In the genomic region with DNA sequence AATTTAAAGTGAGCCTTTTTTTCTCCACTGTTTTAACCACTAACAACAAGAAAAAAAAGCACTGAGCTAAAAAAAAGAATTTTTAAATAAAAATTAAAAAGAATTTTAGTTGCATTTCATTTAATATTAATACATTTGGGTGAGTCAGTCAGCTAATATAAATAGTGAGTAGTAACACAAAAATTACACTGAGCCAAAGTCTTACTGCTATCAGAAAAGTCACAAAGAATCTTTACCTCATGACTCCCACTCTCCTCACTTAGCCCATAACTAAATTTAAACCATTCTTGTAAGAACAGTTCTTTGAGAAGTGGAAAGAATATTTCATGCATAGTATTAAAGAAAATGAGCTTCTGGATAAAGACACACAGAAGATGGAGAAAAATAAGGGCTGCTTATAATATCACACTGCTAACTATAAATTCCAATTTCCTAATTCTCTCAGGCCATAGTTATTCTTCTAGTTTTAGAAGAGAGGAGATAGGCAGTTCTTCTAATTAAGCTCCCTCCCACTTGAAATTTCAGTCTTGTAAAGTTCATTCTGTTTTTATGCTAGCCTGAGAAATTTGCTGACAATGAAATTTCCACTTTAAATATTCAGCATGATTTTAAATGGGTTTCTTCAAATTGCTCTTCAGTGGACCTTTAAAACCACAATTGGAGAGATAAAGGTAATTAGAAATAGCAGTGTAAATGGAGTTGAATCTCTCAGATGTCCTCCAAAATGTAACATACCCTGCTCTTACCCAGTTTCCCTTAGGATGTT, we compare ENCODE assay signal across 24 cellular contexts. TPM values are rescaled to one million over a fixed set of nuclear protein-coding genes. Genes with fewer than 3 reads are reported as not detected.
A peak's percentile ranks its signal among the peaks of the same experiment; 100 is the strongest.
DNase-seq lines count a peak whose midpoint lies in the region; ATAC-seq, FAIRE-seq and TF ChIP-seq lines count a peak whose summit lies in the region.
"Had no signal": no experiment of that assay in that cellular context is flagged by ENCODE, and none has a peak within 500 bp of the region (broad histone marks: within the 10 kb centered on the region; RNA-seq: fewer than 3 reads in every experiment).

No MANE protein-coding gene starts in this region.

- CTCF ChIA-PET in K562 (lab: Yijun Ruan, JAX; ENCODE audit: low intra/inter-chr PET ratio): no interaction called here

- H3K4me1 ChIP-seq in K562 (replicated peaks in 1 of 2; ENCODE audit: control insufficient read depth in 2 of 2, insufficient read depth in 2 of 2, low read length in 2 of 2): no peaks in the 10 kb centered on the region

- TF ChIP-seq RAD21 in K562 (CRISPR knock-in tag; conservative IDR thresholded peaks at IDR 0.05 in 1 of 2, IDR thresholded peaks at IDR 0.05 in 1 of 2): no peak

- no peak overlapping the region for H3K4me3 ChIP-seq in K562
- H3K4me3 ChIP-seq: SK-N-MC, tibial artery had no signal

- in situ Hi-C loops in K562 (cut with MboI): no loop called here

- no peak overlapping the region for H3K9ac ChIP-seq in K562 (ENCODE audit: insufficient read depth in 1 of 2, low read depth in 2 of 2, low read length in 2 of 2)
- H3K9ac ChIP-seq: KMS-11 had no signal

- BruUV-seq in K562 (replicated peaks; lab: Mats Ljungman, UMichigan): no TSS peak

- H4K20me1 ChIP-seq in K562 (replicated peaks; ENCODE audit: control insufficient read depth, insufficient read depth, low read length): no peaks in the 10 kb centered on the region

- no peak for ATAC-seq in K562
- ATAC-seq: activated CD8-positive, alpha-beta T cell treated with anti-CD3 and anti-CD28 coated beads, Interleukin-2, amount 10 ng/mL, durations not matched to agents 7 days and 5 days; CD8-positive, alpha-beta T cell; natural killer cell had no signal

- no peak for TF ChIP-seq EP300 in K562 (IDR thresholded peaks at IDR 0.05; ENCODE audit: low read length)

- H3K9me1 ChIP-seq in K562 (ENCODE audit: control insufficient read depth, insufficient read depth, low read length): peaks cover 3% of the 10 kb centered on the region

- DNase-seq in GM03348 (ENCODE audit: low spot score): peak; percentile 22
- no peak for DNase-seq in K562 (ENCODE audit: extremely low read depth in 1 of 4, low spot score in 3 of 4)
- DNase-seq in kidney tubule cell (ENCODE audit: low spot score): peak; percentile 11
- DNase-seq in NCI-H128 (lab: John Stamatoyannopoulos, UW; ENCODE audit: unreplicated experiment): no peak
- DNase-seq in ureter (ENCODE audit: low spot score): no peak
- DNase-seq in AML-193 (lab: John Stamatoyannopoulos, UW): no peak
- DNase-seq: activated CD8-positive, alpha-beta T cell treated with anti-CD3 and anti-CD28 coated beads, Interleukin-2, amount 10 ng/mL, durations not matched to agents 7 days and 5 days; activated naive CD4-positive, alpha-beta T cell treated with Interleukin-2 at 50 U/mL for 16 hours; activated T-cell treated with anti-CD3 and anti-CD28 coated beads, Interleukin-2, amount 50 U/mL, for 24 hours; anterior cingulate cortex; CD8-positive, alpha-beta T cell; DMS53; endodermal cell; natural killer cell; NCI-H2029; NCI-H345; posterior cingulate gyrus; stimulated activated CD4-positive, alpha-beta T cell treated with anti-CD3 and anti-CD28 coated beads, Interleukin-2, amount 100 ng/mL, for 24 hours; stimulated activated naive CD4-positive, alpha-beta T cell treated with Interleukin-2 at 50 U/mL for 16 hours; T-helper 9 cell; tibial artery had no signal

- H3K27me3 ChIP-seq in K562 (ENCODE audit: control insufficient read depth in 2 of 2, insufficient read depth in 2 of 2, low read length in 2 of 2): no peaks in the 10 kb centered on the region
- H3K27me3 ChIP-seq: tibial artery had no signal

- H3K27ac ChIP-seq in K562 (ENCODE audit: extremely low read depth, low read depth, low read length): no peak overlapping the region
- H3K27ac ChIP-seq: KMS-11, SK-N-MC, tibial artery had no signal

- FAIRE-seq in K562 (lab: Jason Lieb, UNC): no peak
- FAIRE-seq: keratinocyte had no signal

- intact Hi-C loops in K562 (cut with micrococcal nuclease): no loop called here

- H3K9me3 ChIP-seq in K562 (replicated peaks; ENCODE audit: control insufficient read depth, insufficient read depth, low read depth, low read length): no peaks in the 10 kb centered on the region
- H3K9me3 ChIP-seq: tibial artery had no signal

- no peak for TF ChIP-seq CTCF in K562 (IDR thresholded peaks at IDR 0.05 in 2 of 3, conservative IDR thresholded peaks at IDR 0.05 in 1 of 3; ENCODE audit: insufficient read depth in 2 of 3, low read depth in 1 of 3, low read length in 3 of 3)

- TF ChIP-seq POLR2A in K562 (conservative IDR thresholded peaks at IDR 0.05): no peak

- H2AFZ ChIP-seq in K562 (ENCODE audit: low read depth, low read length): no peak overlapping the region

- H3K36me3 ChIP-seq in K562 (ENCODE audit: control insufficient read depth, insufficient read depth, low read length): peaks cover 30% of the 10 kb centered on the region; the same call in 1 of the 3 replicates

- POLR2A ChIA-PET in K562 (lab: Yijun Ruan, JAX): no interaction called here

- H3K4me2 ChIP-seq in K562 (ENCODE audit: insufficient read depth, low read length): no peak overlapping the region
- H3K4me2 ChIP-seq: KMS-11 had no signal

- no peaks in the 10 kb centered on the region for H3K79me2 ChIP-seq in K562 (ENCODE audit: control insufficient read depth, insufficient read depth, low read length)

TF ChIP-seq in K562, 482 proteins besides CTCF, POLR2A, EP300 and RAD21:
- TF ChIP-seq MAFG (tag; conservative IDR thresholded peaks at IDR 0.05): peak; percentile 75
- TF ChIP-seq C11orf30 (IDR thresholded peaks at IDR 0.05; ENCODE audit: low read depth): peak; percentile 77
- TF ChIP-seq ZNF695 (CRISPR knock-in tag; IDR thresholded peaks at IDR 0.05): no peak
- peak; percentile 90 for TF ChIP-seq ZNF316 (IDR thresholded peaks at IDR 0.05)
- TF ChIP-seq MAFF (IDR thresholded peaks at IDR 0.05; ENCODE audit: low read length): peak; percentile 87
- peak; percentile 81 for TF ChIP-seq MAFK (IDR thresholded peaks at IDR 0.05; ENCODE audit: low read length)
- TF ChIP-seq SMARCC2 (IDR thresholded peaks at IDR 0.05; ENCODE audit: low read depth): no peak

RNA-seq across cellular contexts. Expression of a gene that starts 17.6 kb away (rescaled TPM):
- 15.6 and 34.8 TPM in 2 replicates for total RNA-seq in K562 (2011; cell fraction: chromatin; rRNA removed; ENCODE audit: low replicate concordance)
- total RNA-seq in K562 (2011; cell fraction: nucleolus; rRNA removed): 12.4 and 20.0 TPM in 2 replicates
- 12.4 and 23.8 TPM in 2 replicates for total RNA-seq in K562 (2011; cell fraction: nucleoplasm; rRNA removed)
- 12.8 and 13.9 TPM in 2 replicates for total RNA-seq in K562 (2014; rRNA removed)
- 20.9 and 22.4 TPM in 2 replicates for total RNA-seq in K562 (2014; rRNA removed; fragmentation: Illumina TruSeq; extraction: Trizol)
- 17.2 and 17.6 TPM in 2 replicates for total RNA-seq in K562 (2015; rRNA removed; fragmentation: Illumina TruSeq; extraction: Trizol)
- 21.1 and 25.0 TPM in 2 replicates for total RNA-seq in K562 (2021)
- polyA plus RNA-seq in K562 (2011; rRNA removed): 9.5 and 14.1 TPM in 2 replicates
- polyA plus RNA-seq in K562 (2011; cell fraction: cytosol; rRNA removed): 3.8 and 5.6 TPM in 2 replicates
- polyA plus RNA-seq in K562 (2011; cell fraction: nucleus; rRNA removed): 6.1 and 8.7 TPM in 2 replicates
- 6.7 and 13.0 TPM in 2 replicates for polyA plus RNA-seq in K562 (2012)
- polyA plus RNA-seq in K562 (2014; fragmentation: Illumina TruSeq; extraction: Trizol): 14.3 and 15.7 TPM in 2 replicates
- 1 to 10 TPM; 9.2 to 9.8 TPM for polyA plus RNA-seq in K562 (2014; fragmentation: Nextera tagmentation; extraction: Ambion mirVana)
- polyA plus RNA-seq in K562 (2014; rRNA removed): 10.8 and 13.2 TPM in 2 replicates
- polyA minus RNA-seq in K562 (2011; rRNA and poly(A)+ RNA removed): 16.5 and 19.1 TPM in 2 replicates
- 8.6 and 12.0 TPM in 2 replicates for polyA minus RNA-seq in K562 (2011; cell fraction: cytosol; rRNA and poly(A)+ RNA removed)
- polyA minus RNA-seq in K562 (2011; cell fraction: nucleus; rRNA and poly(A)+ RNA removed): 26.0 and 26.5 TPM in 2 replicates
- 31.4 TPM for total RNA-seq in ureter

RNA-seq across cellular contexts. Expression of a gene that starts 57.2 kb away (rescaled TPM):
- 1.6 and 2.1 TPM in 2 replicates for total RNA-seq in K562 (2011; cell fraction: chromatin; rRNA removed; ENCODE audit: low replicate concordance)
- 0.92 and 1.0 TPM in 2 replicates for total RNA-seq in K562 (2011; cell fraction: nucleolus; rRNA removed)
- total RNA-seq in K562 (2011; cell fraction: nucleoplasm; rRNA removed): 2.0 and 4.3 TPM in 2 replicates
- total RNA-seq in K562 (2014; rRNA removed): 3.1 and 4.8 TPM in 2 replicates
- 5.7 and 6.0 TPM in 2 replicates for total RNA-seq in K562 (2014; rRNA removed; fragmentation: Illumina TruSeq; extraction: Trizol)
- 4.1 and 4.9 TPM in 2 replicates for total RNA-seq in K562 (2015; rRNA removed; fragmentation: Illumina TruSeq; extraction: Trizol)
- 4.7 and 5.8 TPM in 2 replicates for total RNA-seq in K562 (2021)
- 1.9 and 2.5 TPM in 2 replicates for polyA plus RNA-seq in K562 (2011; rRNA removed)
- polyA plus RNA-seq in K562 (2011; cell fraction: cytosol; rRNA removed): 0.92 and 2.9 TPM in 2 replicates
- 0.74 and 1.7 TPM in 2 replicates for polyA plus RNA-seq in K562 (2011; cell fraction: nucleus; rRNA removed)
- 2.9 and 3.0 TPM in 2 replicates for polyA plus RNA-seq in K562 (2012)
- 3.1 and 3.3 TPM in 2 replicates for polyA plus RNA-seq in K562 (2014; fragmentation: Illumina TruSeq; extraction: Trizol)
- 1 to 10 TPM in 1 of 2 experiments, under 1 TPM in 1; 0.71 to 1.4 TPM for polyA plus RNA-seq in K562 (2014; fragmentation: Nextera tagmentation; extraction: Ambion mirVana)
- 2.6 and 4.0 TPM in 2 replicates for polyA plus RNA-seq in K562 (2014; rRNA removed)
- polyA minus RNA-seq in K562 (2011; rRNA and poly(A)+ RNA removed): 1.5 and 3.4 TPM in 2 replicates
- 1.0 and 1.3 TPM in 2 replicates for polyA minus RNA-seq in K562 (2011; cell fraction: cytosol; rRNA and poly(A)+ RNA removed)
- polyA minus RNA-seq in K562 (2011; cell fraction: nucleus; rRNA and poly(A)+ RNA removed): 0.54 and 1.7 TPM in 2 replicates
- total RNA-seq in ureter: 3.6 TPM
- total RNA-seq: activated CD8-positive, alpha-beta T cell treated with anti-CD3 and anti-CD28 coated beads, Interleukin-2, amount 10 ng/mL, durations not matched to agents 7 days and 5 days; CD8-positive, alpha-beta T cell; natural killer cell had no signal

Comparison
In these comparisons a context has a peak if more than half of its experiments do, and no peak if none do; other contexts are left out.
1. DNase-seq: peak in GM03348 (single experiment) and kidney tubule cell (single experiment); none in K562 (0 of 4), NCI-H128 (single experiment), ureter (single experiment) and AML-193 (0 of 2).